Comparison of ENCODE assay signal across 26 cellular contexts in genomic region chr10:44858988-44859387, GRCh38. TPM values are rescaled to one million over a fixed set of nuclear protein-coding genes. Genes with fewer than 3 reads are reported as not detected.
DNase-seq lines count a peak whose midpoint lies in the region; ATAC-seq, FAIRE-seq and TF ChIP-seq lines count a peak whose summit lies in the region.
"Had no signal": no experiment of that assay in that cellular context is flagged by ENCODE, and none has a peak within 500 bp of the region (broad histone marks: within the 10 kb centered on the region; RNA-seq: fewer than 3 reads in every experiment).

No MANE protein-coding gene starts in this region.

- CTCF ChIA-PET in HepG2 (lab: Yijun Ruan, JAX; ENCODE audit: low intra/inter-chr PET ratio, low total read pairs): no interaction called here

- no peak overlapping the region for H3K27ac Mint-ChIP-seq in astrocyte (ENCODE audit: unreplicated experiment)

- peaks cover 22% of the 10 kb centered on the region for H3K4me1 Mint-ChIP-seq in astrocyte (ENCODE audit: low read depth, unreplicated experiment)

- DNase-seq in HepG2 (ENCODE audit: low spot score) (no peak), right lobe of liver (no peak), astrocyte (ENCODE audit: low read depth) (no peak), fibroblast of peridontal ligament (ENCODE audit: extremely low read depth) (peak; percentile 6), ureter (ENCODE audit: low spot score) (peak; percentile 5), ovary (no peak), body of pancreas (no peak)
- DNase-seq in activated T-cell treated with anti-CD3 and anti-CD28 coated beads, Interleukin-2, amount 50 U/mL, for 1 hour: no peak
- DNase-seq: CD8-positive, alpha-beta memory T cell; EL; NCI-H1105 treated with DMSO at 0.1 percent for 48 hours; NCI-H2029 treated with DMSO at 0.1 percent for 48 hours; NCI-H2171; NCI-H345; NCI-H524 treated with DMSO at 0.1 percent for 48 hours; SHP77 treated with DMSO at 0.1 percent for 48 hours had no signal

- H3K36me3 ChIP-seq in HepG2 (replicated peaks in 1 of 2; ENCODE audit: control insufficient read depth in 1 of 2, insufficient read depth in 2 of 2, low read length in 2 of 2) (no peaks in the 10 kb centered on the region), right lobe of liver (no peaks in the 10 kb centered on the region), astrocyte (ENCODE audit: insufficient read depth, low read length) (no peaks in the 10 kb centered on the region), ovary (no peaks in the 10 kb centered on the region), body of pancreas (replicated peaks in 1 of 2; ENCODE audit: insufficient read depth in 1 of 2, low read depth in 2 of 2) (no peaks in the 10 kb centered on the region)

- no peak for TF ChIP-seq RAD21 in HepG2 (CRISPR knock-in tag; IDR thresholded peaks at IDR 0.05)

- H3K36me3 Mint-ChIP-seq in astrocyte (ENCODE audit: low read depth, unreplicated experiment): no peaks in the 10 kb centered on the region
- H3K36me3 Mint-ChIP-seq: CD8-positive, alpha-beta memory T cell had no signal

- H3K27me3 ChIP-seq in HepG2 (ENCODE audit: control insufficient read depth in 1 of 2, insufficient read depth in 2 of 2, low read length in 2 of 2) (peaks cover 1 to 10% of the 10 kb centered on the region in 2 experiments; a peak in 2 of 5 replicates), right lobe of liver (no peaks in the 10 kb centered on the region), astrocyte (ENCODE audit: insufficient read depth, low read length) (peaks cover 6% of the 10 kb centered on the region), ovary (no peaks in the 10 kb centered on the region), body of pancreas (no peaks in the 10 kb centered on the region)

- H3K4me3 ChIP-seq in HepG2 (replicated peaks in 1 of 3; ENCODE audit: insufficient read depth in 1 of 3, low read depth in 2 of 3, low read length in 3 of 3) (no peak overlapping the region), right lobe of liver (no peak overlapping the region), astrocyte (ENCODE audit: insufficient read depth, low read depth, low read length) (no peak overlapping the region), ovary (no peak overlapping the region), body of pancreas (no peak overlapping the region)
- H3K4me3 ChIP-seq: SK-N-MC had no signal

- TF ChIP-seq POLR2A in HepG2 (IDR thresholded peaks at IDR 0.05; ENCODE audit: insufficient read depth in 1 of 2, low read depth in 2 of 2, low read length in 2 of 2) (no peak), right lobe of liver (IDR thresholded peaks at IDR 0.05) (no peak), ovary (IDR thresholded peaks at IDR 0.05) (no peak), body of pancreas (IDR thresholded peaks at IDR 0.05) (no peak)

- H4K20me1 ChIP-seq in HepG2 (ENCODE audit: insufficient read depth, low read length) (no peaks in the 10 kb centered on the region; the same call in 1 of the 2 replicates), astrocyte (ENCODE audit: insufficient read depth, low read length) (no peaks in the 10 kb centered on the region)

- H3K4me2 ChIP-seq in HepG2 (ENCODE audit: low read depth, low read length) (no peak overlapping the region), astrocyte (ENCODE audit: low read length) (no peak overlapping the region)
- H3K4me2 ChIP-seq: KMS-11 had no signal

- no peaks in the 10 kb centered on the region for H3K4me1 ChIP-seq in HepG2 (ENCODE audit: insufficient read depth, low read length)
- H3K4me1 ChIP-seq in right lobe of liver: peaks cover 0 to 16% (median 0%) of the 10 kb centered on the region in 4 donors
- H3K4me1 ChIP-seq in astrocyte (ENCODE audit: insufficient read depth, low read length): peaks cover 33% of the 10 kb centered on the region
- peaks cover 2% of the 10 kb centered on the region for H3K4me1 ChIP-seq in ovary (ENCODE audit: insufficient read depth)
- H3K4me1 ChIP-seq in body of pancreas: peaks cover 4% of the 10 kb centered on the region

- no peak for ATAC-seq in HepG2
- ATAC-seq in right lobe of liver: no peak
- ATAC-seq in body of pancreas: no peak

- H3K4me3 Mint-ChIP-seq in astrocyte (ENCODE audit: unreplicated experiment): no peak overlapping the region
- H3K4me3 Mint-ChIP-seq: CD8-positive, alpha-beta memory T cell had no signal

- H3K27me3 Mint-ChIP-seq in astrocyte (ENCODE audit: low read depth, unreplicated experiment): peaks cover 22% of the 10 kb centered on the region

- intact Hi-C loops in HepG2 (cut with micrococcal nuclease; ENCODE audit: unreplicated experiment): no loop called here
- intact Hi-C loops in right lobe of liver (cut with DNase I): loop anchor here (5.0 to 10.0 kb wide), 2 partner anchors 474 to 1192 kb away; partner anchors contain the start of gene CXCL12 (in 1 of the 2)
- intact Hi-C loops in ovary (cut with DNase I): loop anchor here (5.0 to 10.0 kb wide), 4 partner anchors 464 to 1187 kb away; no protein-coding TSS in a partner anchor
- intact Hi-C loops in body of pancreas (cut with DNase I): loop anchor here (5.0 kb wide), 1 partner anchor 122 kb away; no protein-coding TSS in a partner anchor

- H2AFZ ChIP-seq in HepG2 (ENCODE audit: low read length) (no peak overlapping the region), astrocyte (ENCODE audit: low read depth, low read length) (no peak overlapping the region)

- TF ChIP-seq CTCF in HepG2 (CRISPR knock-in tag; IDR thresholded peaks at IDR 0.05) (no peak), right lobe of liver (IDR thresholded peaks at IDR 0.05) (no peak), astrocyte (IDR thresholded peaks at IDR 0.05; ENCODE audit: insufficient read depth, low read depth, low read length) (no peak), ovary (IDR thresholded peaks at IDR 0.05) (no peak), body of pancreas (IDR thresholded peaks at IDR 0.05) (no peak)

- in situ Hi-C loops in HepG2 (cut with HindIII; ENCODE audit: extremely low pct_ligation_motif_present, low pct_unique_long_range_greater_than_20kb): no loop called here

- H3K9me3 ChIP-seq in HepG2 (ENCODE audit: low read length): no peaks in the 10 kb centered on the region
- no peaks in the 10 kb centered on the region for H3K9me3 ChIP-seq in right lobe of liver
- no peaks in the 10 kb centered on the region for H3K9me3 ChIP-seq in astrocyte (ENCODE audit: insufficient read depth, low read depth, low read length)
- no peaks in the 10 kb centered on the region for H3K9me3 ChIP-seq in ovary
- H3K9me3 ChIP-seq in body of pancreas: no peaks in the 10 kb centered on the region

- H3K27ac ChIP-seq in HepG2 (ENCODE audit: extremely low read length, insufficient read depth, low read length) (no peak overlapping the region), right lobe of liver (no peak overlapping the region), astrocyte (ENCODE audit: low read depth, low read length) (no peak overlapping the region), ovary (no peak overlapping the region), body of pancreas (no peak overlapping the region)
- H3K27ac ChIP-seq: C4-2B, HL-60, KMS-11, RWPE1, SK-N-MC had no signal

- no peak overlapping the region for H3K9ac ChIP-seq in HepG2 (ENCODE audit: insufficient read depth, low read depth, low read length)
- no peak overlapping the region for H3K9ac ChIP-seq in astrocyte (ENCODE audit: low read length)
- H3K9ac ChIP-seq: KMS-11 had no signal

- POLR2A ChIA-PET in HepG2 (lab: Yijun Ruan, JAX): no interaction called here

- no peak for FAIRE-seq in HepG2 (lab: Jason Lieb, UNC)
- peak; percentile 56 for FAIRE-seq in astrocyte (lab: Jason Lieb, UNC)
- FAIRE-seq: D721Med, H54 had no signal

- H3K9me3 Mint-ChIP-seq in astrocyte (ENCODE audit: unreplicated experiment): no peaks in the 10 kb centered on the region
- H3K9me3 Mint-ChIP-seq: CD8-positive, alpha-beta memory T cell had no signal

- TF ChIP-seq EP300 in HepG2 (IDR thresholded peaks at IDR 0.05; ENCODE audit: low read depth in 2 of 2, low read length in 2 of 2) (no peak), HepG2 (CRISPR knock-in tag; IDR thresholded peaks at IDR 0.05; ENCODE audit: borderline replicate concordance) (no peak), ovary (IDR thresholded peaks at IDR 0.05) (no peak)

- H3K79me2 ChIP-seq in HepG2 (ENCODE audit: insufficient read depth, low read length): no peaks in the 10 kb centered on the region
- H3K79me2 ChIP-seq in astrocyte (ENCODE audit: insufficient read depth, low read length): no peaks in the 10 kb centered on the region

- no TSS peak for BruUV-seq in HepG2 (replicated peaks; lab: Mats Ljungman, UMichigan)

TF ChIP-seq in HepG2, 621 proteins besides CTCF, POLR2A, EP300 and RAD21 (continues in another document):
- peak; percentile 91 for TF ChIP-seq ZNF12 (CRISPR knock-in tag; IDR thresholded peaks at IDR 0.05)

RNA-seq across cellular contexts. Expression of gene TMEM72, which starts 52.1 kb away (rescaled TPM):
- total RNA-seq in HepG2 (2016; rRNA removed; fragmentation: Illumina TruSeq; extraction: Trizol): 0.04 TPM in 1 of 2 replicates, not detected in the other
- 0.09 TPM in 1 of 2 replicates, not detected in the other for total RNA-seq in HepG2 (2016; cell fraction: cytosol; rRNA removed; fragmentation: Illumina TruSeq; extraction: Trizol; ENCODE audit: low read depth)
- 0.04 TPM in 1 of 2 replicates, not detected in the other for total RNA-seq in HepG2 (2016; cell fraction: insoluble cytoplasmic fraction; rRNA removed; fragmentation: Illumina TruSeq; extraction: Trizol)
- 0.12 TPM in 1 of 2 replicates, not detected in the other for total RNA-seq in HepG2 (2016; cell fraction: membrane; rRNA removed; fragmentation: Illumina TruSeq; extraction: Trizol)
- 0.16 and 0.19 TPM in 2 replicates for total RNA-seq in HepG2 (2016; cell fraction: nucleus; rRNA removed; fragmentation: Illumina TruSeq; extraction: Trizol)
- polyA plus RNA-seq in HepG2 (2011; rRNA removed): not detected in 2 replicates
- polyA plus RNA-seq in HepG2 (2011; cell fraction: cytosol; rRNA removed): not detected in 2 replicates
- polyA plus RNA-seq in HepG2 (2011; cell fraction: nucleus; rRNA removed): not detected in 2 replicates
- not detected in 2 replicates for polyA plus RNA-seq in HepG2 (2012)
- polyA plus RNA-seq in HepG2 (2016; cell fraction: cytosol; fragmentation: Illumina TruSeq; extraction: Trizol; ENCODE audit: low read depth): not detected in 2 replicates
- polyA plus RNA-seq in HepG2 (2016; cell fraction: insoluble cytoplasmic fraction; fragmentation: Illumina TruSeq; extraction: Trizol; ENCODE audit: low read depth): not detected in 2 replicates
- polyA plus RNA-seq in HepG2 (2016; cell fraction: membrane; fragmentation: Illumina TruSeq; extraction: Trizol; ENCODE audit: low read depth): not detected in 2 replicates
- not detected in 2 replicates for polyA plus RNA-seq in HepG2 (2016; cell fraction: nucleus; fragmentation: Illumina TruSeq; extraction: Trizol; ENCODE audit: insufficient read depth, low read depth)
- not detected in 2 replicates for polyA minus RNA-seq in HepG2 (2011; rRNA and poly(A)+ RNA removed; ENCODE audit: low replicate concordance)
- not detected in 2 replicates for polyA minus RNA-seq in HepG2 (2011; cell fraction: cytosol; rRNA and poly(A)+ RNA removed)
- 0.13 and 0.25 TPM in 2 replicates for polyA minus RNA-seq in HepG2 (2011; cell fraction: nucleus; rRNA and poly(A)+ RNA removed)
- total RNA-seq in right lobe of liver: not detected
- total RNA-seq in astrocyte: not detected in 2 replicates
- total RNA-seq in ureter: not detected
- not detected for total RNA-seq in ovary
- under 1 TPM in 1 of 2 donors, not detected in 1; 0.05 TPM for polyA plus RNA-seq in ovary
- total RNA-seq in body of pancreas: 10 to 100 TPM in 1 of 2 donors, 1 to 10 TPM in 1; 4.7 to 10.2 TPM
- total RNA-seq: A172; CD8-positive, alpha-beta memory T cell; HT-29 had no signal
- polyA plus RNA-seq: AG04450; CD8-positive, alpha-beta memory T cell had no signal

Comparison
In these comparisons a context has a peak if more than half of its experiments do, and no peak if none do; other contexts are left out.
1. DNase-seq: peak in fibroblast of peridontal ligament (single experiment) and ureter (single experiment); none in HepG2 (single experiment), right lobe of liver (0 of 3), astrocyte (single experiment), ovary (0 of 5), activated T-cell treated with anti-CD3 and anti-CD28 coated beads, Interleukin-2, amount 50 U/mL, for 1 hour (single experiment) and body of pancreas (0 of 4).